Comparison of ENCODE assay signal across 1 cellular context in genomic region chr2:218894168-218895157, GRCh38.
A peak's percentile ranks its signal among the peaks of the same experiment; 100 is the strongest.
TF ChIP-seq lines count a peak whose summit lies in the region.

No MANE protein-coding gene starts in this region.

TF ChIP-seq in H1, 55 proteins besides CTCF, POLR2A, EP300 and RAD21:
- TF ChIP-seq TBP (IDR thresholded peaks at IDR 0.05; ENCODE audit: low read depth, low read length) (no peak), EZH2 (IDR thresholded peaks at IDR 0.05; ENCODE audit: low read depth, low read length, severe bottlenecking) (peak; percentile 15), SUZ12 (IDR thresholded peaks at IDR 0.05; ENCODE audit: low read length) (peak; percentile 31; the same call in 1 of the 2 replicates), ZNF274 (IDR thresholded peaks at IDR 0.05; ENCODE audit: borderline replicate concordance, extremely low read depth, low read length) (no peak), RNF2 (IDR thresholded peaks at IDR 0.05; ENCODE audit: borderline replicate concordance, low read depth, low read length, missing control alignments, poor library complexity, severe bottlenecking) (peak; percentile 51)
